Comparison of ENCODE assay signal across 26 cellular contexts in the genomic region with DNA sequence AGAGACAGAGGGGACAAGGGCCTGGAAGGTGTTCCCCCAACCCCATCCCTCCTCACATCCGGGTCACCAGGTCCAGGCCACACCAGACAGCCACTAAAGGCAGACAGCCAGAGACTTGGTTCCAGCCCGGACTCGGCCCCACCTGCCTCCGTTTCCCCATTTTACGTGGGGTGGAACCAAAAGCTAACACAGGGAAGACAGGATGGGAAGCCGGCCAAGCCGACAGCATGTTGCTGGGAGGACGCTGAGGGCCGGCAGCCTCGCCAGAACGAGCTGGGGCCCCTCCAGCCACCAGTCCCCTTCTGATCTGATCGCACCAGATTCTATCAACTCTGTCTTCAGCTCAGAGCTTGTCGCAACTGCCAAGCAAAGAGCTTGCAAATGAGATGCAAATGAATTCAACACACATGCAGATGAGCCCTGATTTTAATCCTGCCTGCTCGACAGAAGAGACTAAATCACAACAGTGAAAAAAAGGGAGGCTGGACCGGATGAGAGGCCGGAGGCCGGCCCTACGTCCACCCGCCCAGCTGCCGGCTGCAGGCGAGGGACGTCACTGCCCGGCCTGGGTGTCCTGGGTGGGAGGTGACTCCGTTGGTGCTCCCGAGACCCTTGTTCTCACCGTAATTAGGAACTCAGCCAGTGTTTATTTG. TPM values are rescaled to one million over a fixed set of nuclear protein-coding genes. Genes with fewer than 3 reads are reported as not detected.
A peak's percentile ranks its signal among the peaks of the same experiment; 100 is the strongest.
DNase-seq lines count a peak whose midpoint lies in the region; ATAC-seq, FAIRE-seq and TF ChIP-seq lines count a peak whose summit lies in the region.
"Had no signal": no experiment of that assay in that cellular context is flagged by ENCODE, and none has a peak within 500 bp of the region (broad histone marks: within the 10 kb centered on the region; RNA-seq: fewer than 3 reads in every experiment).

No MANE protein-coding gene starts in this region.

- no peak overlapping the region for H2AK5ac ChIP-seq in H9 (ENCODE audit: insufficient read length, low read length)
- H2AK5ac ChIP-seq in H1 (ENCODE audit: low read depth, low read length), result no peak overlapping the region

- H3K79me2 ChIP-seq in H9 (ENCODE audit: insufficient read depth, low read length), result no peaks in the 10 kb centered on the region
- H3K79me2 ChIP-seq in H1 (ENCODE audit: control insufficient read depth in 1 of 2, insufficient read depth in 2 of 2, low read length in 2 of 2), result no peaks in the 10 kb centered on the region

- H3K4me3 ChIP-seq in H1 (ENCODE audit: extremely low read depth in 1 of 4, insufficient read depth in 2 of 4, low read depth in 3 of 4, low read length in 4 of 4), result no peak overlapping the region
- H3K4me3 ChIP-seq: BLaER1 treated with 17β-estradiol and CSF1 and Interleukin-3, amounts not matched to agents 10 nM and 100 nM; K562; left ventricle myocardium inferior had no signal

- H3K27me3 Mint-ChIP-seq in H9 (ENCODE audit: low read depth), result peaks cover 21% of the 10 kb centered on the region

- H2BK5ac ChIP-seq in H9 (ENCODE audit: insufficient read length, low read length) (no peak overlapping the region), H1 (ENCODE audit: low read depth, low read length) (no peak overlapping the region)

- H3K27me3 ChIP-seq in H9 (ENCODE audit: insufficient read depth, low read length) (no peaks in the 10 kb centered on the region), H1 (replicated peaks in 1 of 4; ENCODE audit: control insufficient read depth in 3 of 4, extremely low read depth in 1 of 4, insufficient read depth in 3 of 4, low read length in 3 of 4) (no peaks in the 10 kb centered on the region)
- H3K27me3 ChIP-seq: BLaER1 treated with 17β-estradiol and CSF1 and Interleukin-3, amounts not matched to agents 10 nM and 100 nM had no signal

- peak overlapping the region; percentile 25; the same call in 1 of the 2 replicates for H3K14ac ChIP-seq in H9 (ENCODE audit: insufficient read depth, low read length)
- H3K14ac ChIP-seq in H1 (ENCODE audit: insufficient read length), result no peak overlapping the region

- no peak overlapping the region for H3K56ac ChIP-seq in H9 (ENCODE audit: insufficient read length, low read depth, low read length)
- H3K56ac ChIP-seq in H1 (replicated peaks; ENCODE audit: insufficient read length, low read depth, low read length), result no peak overlapping the region

- no peak overlapping the region for H3K27ac ChIP-seq in H9 (ENCODE audit: insufficient read length, low read depth, low read length)
- no peak overlapping the region for H3K27ac ChIP-seq in H1 (ENCODE audit: low read depth, low read length)
- H3K27ac ChIP-seq: BLaER1 treated with 17β-estradiol and CSF1 and Interleukin-3, amounts not matched to agents 10 nM and 100 nM; left ventricle myocardium inferior had no signal

- no peak overlapping the region for H4K5ac ChIP-seq in H9 (ENCODE audit: insufficient read length, low read depth, low read length)
- H4K5ac ChIP-seq in H1 (ENCODE audit: insufficient read length, low read depth, low read length), result no peak overlapping the region

- H3K36me3 ChIP-seq in H1 (ENCODE audit: control insufficient read depth in 2 of 4, insufficient read depth in 4 of 4, low read length in 3 of 4), result no peaks in the 10 kb centered on the region
- H3K36me3 ChIP-seq: BLaER1 treated with 17β-estradiol and CSF1 and Interleukin-3, amounts not matched to agents 10 nM and 100 nM; left ventricle myocardium inferior had no signal

- H3K9me3 ChIP-seq in H9 (ENCODE audit: control insufficient read depth, low read depth, low read length) (no peaks in the 10 kb centered on the region), H1 (ENCODE audit: insufficient read depth in 2 of 2, low read depth in 1 of 2, low read length in 1 of 2) (peaks cover 0 to 9% of the 10 kb centered on the region in 2 experiments; a peak in 2 of 4 replicates)
- H3K9me3 ChIP-seq: left ventricle myocardium inferior, SK-N-SH had no signal

- H4K20me1 ChIP-seq in H9 (ENCODE audit: control insufficient read depth, insufficient read depth, insufficient read length) (no peaks in the 10 kb centered on the region), H1 (replicated peaks in 1 of 2; ENCODE audit: control insufficient read depth in 1 of 2, insufficient read depth in 2 of 2, low read length in 2 of 2) (no peaks in the 10 kb centered on the region)
- H4K20me1 ChIP-seq: BLaER1 treated with 17β-estradiol and CSF1 and Interleukin-3, amounts not matched to agents 10 nM and 100 nM had no signal

- no peak overlapping the region for H2BK15ac ChIP-seq in H9 (ENCODE audit: low read depth, low read length)
- 0 out of 2 replicates have a peak overlapping the region, but pooled peaks have one; percentile 95 for H2BK15ac ChIP-seq in H1 (ENCODE audit: low read length)

- FAIRE-seq in H1 (lab: Jason Lieb, UNC), result no peak
- FAIRE-seq: GM12891, K562 had no signal

- no peak overlapping the region for H3K18ac ChIP-seq in H9 (ENCODE audit: insufficient read length, low read depth, low read length)
- 0 out of 2 replicates have a peak overlapping the region, but pooled peaks have one; percentile 19 for H3K18ac ChIP-seq in H1 (ENCODE audit: extremely low read depth, low read length)

- H4K8ac ChIP-seq in H9 (replicated peaks; ENCODE audit: insufficient read length, low read depth, low read length) (no peak overlapping the region), H1 (ENCODE audit: extremely low read depth, insufficient read depth, low read length) (no peak overlapping the region)

- no peak for TF ChIP-seq EP300 in H1 (IDR thresholded peaks at IDR 0.05; ENCODE audit: borderline replicate concordance in 1 of 2, low read depth in 2 of 2, low read length in 2 of 2)

- peaks cover 16 to 24% of the 10 kb centered on the region in 2 experiments for H3K9me3 Mint-ChIP-seq in H9
- H3K9me3 Mint-ChIP-seq: activated T-cell treated with anti-CD3 and anti-CD28 coated beads, Interleukin-2, amount 50 U/mL, for 4 hours had no signal

- H3K4me1 ChIP-seq in H9 (ENCODE audit: insufficient read depth, low read length), result no peaks in the 10 kb centered on the region
- H3K4me1 ChIP-seq in H1 (replicated peaks in 1 of 4; ENCODE audit: control insufficient read depth in 3 of 4, insufficient read depth in 4 of 4, low read length in 3 of 4), result peaks cover 0 to 4% (median 0%) of the 10 kb centered on the region in 4 experiments; a peak in 2 of 7 replicates
- H3K4me1 ChIP-seq: BLaER1 treated with 17β-estradiol and CSF1 and Interleukin-3, amounts not matched to agents 10 nM and 100 nM had no signal

- no peak for ATAC-seq in GM18505 (IDR thresholded peaks at IDR 0.05; ENCODE audit: unreplicated experiment)
- ATAC-seq: activated CD8-positive, alpha-beta memory T cell treated with anti-CD3 and anti-CD28 coated beads, Interleukin-2, amount 10 ng/mL, durations not matched to agents 7 days and 5 days; activated T-cell treated with anti-CD3 and anti-CD28 coated beads, Interleukin-2, amount 50 U/mL, for 4 hours; K562; PC-3; stimulated activated effector memory CD8-positive, alpha-beta T cell treated with anti-CD3 and anti-CD28 coated beads, Interleukin-12 subunit alpha, Interleukin-12 subunit beta, amount 100 ng/mL, for 72 hours had no signal

- H2BK20ac ChIP-seq in H9 (ENCODE audit: low read depth, low read length, poor library complexity, severe bottlenecking) (no peak overlapping the region), H1 (ENCODE audit: low read length) (no peak overlapping the region)

- POLR2A ChIA-PET in H1 (lab: Charles Lee; ENCODE audit: partially characterized antibody), result interaction anchor here (2.2 kb wide), 1 partner anchor 8 kb away, joined by 6 read pairs; no protein-coding TSS in a partner anchor

- H3K23me2 ChIP-seq in H9 (ENCODE audit: insufficient read length, low read depth, low read length, poor library complexity, severe bottlenecking), result no peaks in the 10 kb centered on the region
- H3K23me2 ChIP-seq in H1 (ENCODE audit: low read depth, low read length), result peaks cover 7% of the 10 kb centered on the region; the same call in 1 of the 2 replicates

- DNase-seq in H9 (no peak), NCI-H526 (lab: John Stamatoyannopoulos, UW) (peak; percentile 71 to 88), H1 (ENCODE audit: low read depth in 1 of 2, low spot score in 2 of 2) (no peak), pons (ENCODE audit: low spot score) (peak; percentile 35), epidermal melanocyte (ENCODE audit: insufficient read length, low spot score) (no peak), NCI-H524 (lab: John Stamatoyannopoulos, UW) (no peak)
- DNase-seq: activated B cell treated with CpG ODN at 0.5 μM for 24 hours; activated CD4-positive, alpha-beta T cell treated with anti-CD3 and anti-CD28 coated beads, Interleukin-2, amount 50 U/mL, for 1 hour; activated CD8-positive, alpha-beta memory T cell treated with anti-CD3 and anti-CD28 coated beads, Interleukin-2, amount 10 ng/mL, durations not matched to agents 7 days and 5 days; activated T-cell treated with anti-CD3 and anti-CD28 coated beads, Interleukin-2, amount 50 U/mL, for 4 hours; effector CD4-positive, alpha-beta T cell; left ventricle myocardium inferior; mesendoderm; NCI-H187; PC-3; SK-N-SH; stimulated activated CD4-positive, alpha-beta T cell treated with anti-CD3 and anti-CD28 coated beads, Interleukin-15, amount 100 ng/mL, for 24 hours had no signal

- H2BK120ac ChIP-seq in H9 (ENCODE audit: low read depth, low read length, poor library complexity, severe bottlenecking), result no peak overlapping the region
- no peak overlapping the region for H2BK120ac ChIP-seq in H1 (replicated peaks; ENCODE audit: low read depth, low read length)

- TF ChIP-seq CTCF in H9 (conservative IDR thresholded peaks at IDR 0.05), result no peak
- TF ChIP-seq CTCF in H1 (IDR thresholded peaks at IDR 0.05; ENCODE audit: control extremely low read depth in 1 of 3, insufficient read depth in 1 of 3, low read depth in 1 of 3, low read length in 3 of 3), result no peak

- CTCF ChIA-PET in H1 (lab: Charles Lee; ENCODE audit: partially characterized antibody), result interaction anchor here (0.7 to 3.0 kb wide), 5 partner anchors 9 to 132 kb away, joined by 3 to 10 read pairs (median 5); no protein-coding TSS in a partner anchor

- peaks cover 2 to 10% (median 5%) of the 10 kb centered on the region in 3 experiments; a peak in 5 of 7 replicates for H3K36me3 Mint-ChIP-seq in H9 (ENCODE audit: insufficient read depth in 1 of 3, low read depth in 3 of 3)
- H3K36me3 Mint-ChIP-seq: type B pancreatic cell had no signal

- H3K4me3 Mint-ChIP-seq in H9, result no peak overlapping the region
- H3K4me3 Mint-ChIP-seq: activated B cell treated with CpG ODN at 0.5 μM for 24 hours; activated CD8-positive, alpha-beta memory T cell treated with anti-CD3 and anti-CD28 coated beads, Interleukin-2, amount 10 ng/mL, durations not matched to agents 7 days and 5 days; activated T-cell treated with anti-CD3 and anti-CD28 coated beads, Interleukin-2, amount 50 U/mL, for 4 hours; stimulated activated effector memory CD8-positive, alpha-beta T cell treated with anti-CD3 and anti-CD28 coated beads, Interleukin-12 subunit alpha, Interleukin-12 subunit beta, amount 100 ng/mL, for 72 hours; type B pancreatic cell had no signal

- WGBS in H9 (ENCODE audit: extremely low coverage, insufficient read length, low lambda C conversion rate), result no CpG with 5 or more reads among the region's 26 CpGs
- 87% methylated on average over 24 of the region's 26 CpGs; no CpG with 5 or more reads in 1 of the 2 experiments for WGBS in H1 (ENCODE audit: extremely low coverage in 1 of 2, insufficient coverage in 1 of 2, insufficient read length in 1 of 2, insufficient replicate concordance in 2 of 2, low coverage in 1 of 2, low lambda C conversion rate in 2 of 2, missing lambda C conversion rate in 1 of 2), 2 experiments

- H4K91ac ChIP-seq in H9 (ENCODE audit: insufficient read length, low read depth, low read length) (peak overlapping the region; percentile 60), H1 (replicated peaks; ENCODE audit: insufficient read length, low read length) (no peak overlapping the region)

- H2AFZ ChIP-seq in H9 (ENCODE audit: low read length), result no peak overlapping the region
- H2AFZ ChIP-seq in H1 (ENCODE audit: low read length), result no peak overlapping the region

- H3K79me1 ChIP-seq in H9 (ENCODE audit: insufficient read depth, low read depth, low read length, poor library complexity, severe bottlenecking) (no peaks in the 10 kb centered on the region), H1 (ENCODE audit: low read depth, low read length) (no peaks in the 10 kb centered on the region)

- TF ChIP-seq RAD21 in H1 (IDR thresholded peaks at IDR 0.05 in 1 of 2, conservative IDR thresholded peaks at IDR 0.05 in 1 of 2; ENCODE audit: low read depth in 2 of 2, low read length in 2 of 2), result no peak

- no peak overlapping the region for H3T11ph ChIP-seq in H9 (ENCODE audit: low read length)

- H3K27ac Mint-ChIP-seq in H9, result peak overlapping the region in 1 of 3 experiments; percentile 69; a peak in 1 of 7 replicates
- H3K27ac Mint-ChIP-seq: activated B cell treated with CpG ODN at 0.5 μM for 24 hours; activated CD8-positive, alpha-beta memory T cell treated with anti-CD3 and anti-CD28 coated beads, Interleukin-2, amount 10 ng/mL, durations not matched to agents 7 days and 5 days; stimulated activated effector memory CD8-positive, alpha-beta T cell treated with anti-CD3 and anti-CD28 coated beads, Interleukin-12 subunit alpha, Interleukin-12 subunit beta, amount 100 ng/mL, for 72 hours; type B pancreatic cell had no signal

- TF ChIP-seq POLR2A in H1 (IDR thresholded peaks at IDR 0.05; ENCODE audit: control extremely low read depth in 1 of 2, low read depth in 2 of 2, low read length in 2 of 2), result no peak
- TF ChIP-seq POLR2A in GM18505 (IDR thresholded peaks at IDR 0.05; ENCODE audit: borderline replicate concordance, extremely low read depth, insufficient read depth, insufficient read length), result no peak

- H3K4ac ChIP-seq in H9 (ENCODE audit: low read depth, low read length) (no peak overlapping the region), H1 (replicated peaks; ENCODE audit: insufficient read length, low read depth, low read length) (no peak overlapping the region)

- H3K9ac ChIP-seq in H9 (ENCODE audit: extremely low read depth, insufficient read length, low read length) (no peak overlapping the region), H1 (replicated peaks in 1 of 4; ENCODE audit: extremely low read depth in 1 of 4, low read depth in 3 of 4, low read length in 3 of 4) (no peak overlapping the region)
- H3K9ac ChIP-seq: BLaER1 treated with 17β-estradiol and CSF1 and Interleukin-3, amounts not matched to agents 10 nM and 100 nM; SK-N-SH had no signal

- H3K23ac ChIP-seq in H9 (ENCODE audit: insufficient read length, low read depth, low read length), result no peak overlapping the region
- no peak overlapping the region for H3K23ac ChIP-seq in H1 (ENCODE audit: insufficient read length)

- H3K4me1 Mint-ChIP-seq in H9, result peaks cover 10 to 15% of the 10 kb centered on the region in 2 experiments

- no peak overlapping the region for H3K4me2 ChIP-seq in H9 (ENCODE audit: insufficient read depth, insufficient read length, low read length)
- no peak overlapping the region for H3K4me2 ChIP-seq in H1 (ENCODE audit: insufficient read depth in 1 of 2, low read depth in 2 of 2, low read length in 2 of 2)
- H3K4me2 ChIP-seq: BLaER1 treated with 17β-estradiol and CSF1 and Interleukin-3, amounts not matched to agents 10 nM and 100 nM; SK-N-SH had no signal

- H2BK12ac ChIP-seq in H9 (ENCODE audit: insufficient read length, low read depth, low read length) (no peak overlapping the region), H1 (ENCODE audit: low read depth, low read length) (peak overlapping the region; percentile 10; the same call in 1 of the 2 replicates)

RNA-seq across cellular contexts. Expression of gene SHC2, which starts 17.5 kb away (rescaled TPM):
- total RNA-seq in H9 (2021), result 16.6 and 18.0 TPM in 2 replicates
- total RNA-seq in H1 (2021; fragmentation: NEBNext Ultra II Directional; extraction: Animal tissue kit (Norgen Biotek cat#: 25700)), result 3.5 and 4.4 TPM in 2 replicates
- polyA plus RNA-seq in H1 (2011; rRNA removed), result 7.3 and 11.3 TPM in 2 replicates
- 8.0 TPM for polyA plus RNA-seq in H1 (2011; cell fraction: cytosol; rRNA removed)
- polyA plus RNA-seq in H1 (2011; cell fraction: nucleus; rRNA removed), result 43.5 TPM
- 4.7 to 7.8 TPM (median 6.4 TPM) in 4 replicates for polyA plus RNA-seq in H1 (2012, experiment 1 of 2)
- 3.1 TPM for polyA plus RNA-seq in H1 (2012, experiment 2 of 2)
- 2.3 TPM for polyA plus RNA-seq in H1 (2013, experiment 1 of 2)
- 2.4 TPM for polyA plus RNA-seq in H1 (2013, experiment 2 of 2)
- 2.3 and 3.7 TPM in 2 replicates for polyA minus RNA-seq in H1 (2011; rRNA and poly(A)+ RNA removed)
- 10.8 TPM for polyA minus RNA-seq in H1 (2011; cell fraction: cytosol; rRNA and poly(A)+ RNA removed)
- polyA minus RNA-seq in H1 (2011; cell fraction: nucleus; rRNA and poly(A)+ RNA removed), result 5.7 TPM
- total RNA-seq: activated B cell treated with CpG ODN at 0.5 μM for 24 hours; activated CD8-positive, alpha-beta memory T cell treated with anti-CD3 and anti-CD28 coated beads, Interleukin-2, amount 10 ng/mL, durations not matched to agents 7 days and 5 days; HT-29; T-helper 1 cell treated with Interleukin-12 subunit alpha and Interleukin-12 subunit beta and Interleukin-4 antibody, amounts not matched to agents 30 ng/mL and 1 ng/mL, for 36 hours had no signal

RNA-seq across cellular contexts. Expression of gene MADCAM1, which starts 17.9 kb away (rescaled TPM):
- 0.72 and 1.2 TPM in 2 replicates for total RNA-seq in H9 (2021)
- 3.0 and 3.1 TPM in 2 replicates for total RNA-seq in H1 (2021; fragmentation: NEBNext Ultra II Directional; extraction: Animal tissue kit (Norgen Biotek cat#: 25700))
- polyA plus RNA-seq in H1 (2011; rRNA removed), result 2.3 and 5.3 TPM in 2 replicates
- polyA plus RNA-seq in H1 (2011; cell fraction: cytosol; rRNA removed), result 2.9 TPM
- 6.2 TPM for polyA plus RNA-seq in H1 (2011; cell fraction: nucleus; rRNA removed)
- 1.3 to 3.4 TPM (median 2.3 TPM) in 4 replicates for polyA plus RNA-seq in H1 (2012, experiment 1 of 2)
- polyA plus RNA-seq in H1 (2012, experiment 2 of 2), result 1.0 TPM
- polyA plus RNA-seq in H1 (2013, experiment 1 of 2), result 2.6 TPM
- polyA plus RNA-seq in H1 (2013, experiment 2 of 2), result 2.6 TPM
- polyA minus RNA-seq in H1 (2011; rRNA and poly(A)+ RNA removed), result 0.44 and 0.57 TPM in 2 replicates
- 3.5 TPM for polyA minus RNA-seq in H1 (2011; cell fraction: cytosol; rRNA and poly(A)+ RNA removed)
- 1.9 TPM for polyA minus RNA-seq in H1 (2011; cell fraction: nucleus; rRNA and poly(A)+ RNA removed)
- total RNA-seq: NCI-H460 had no signal

RNA-seq across cellular contexts. Expression of gene TPGS1, which starts 28.9 kb away (rescaled TPM):
- 7.4 and 8.1 TPM in 2 replicates for total RNA-seq in H9 (2021)
- total RNA-seq in H1 (2021; fragmentation: NEBNext Ultra II Directional; extraction: Animal tissue kit (Norgen Biotek cat#: 25700)), result 9.1 and 10.2 TPM in 2 replicates
- 10.6 and 11.8 TPM in 2 replicates for polyA plus RNA-seq in H1 (2011; rRNA removed)
- 12.2 TPM for polyA plus RNA-seq in H1 (2011; cell fraction: cytosol; rRNA removed)
- 8.0 TPM for polyA plus RNA-seq in H1 (2011; cell fraction: nucleus; rRNA removed)
- 3.4 to 7.4 TPM (median 7.1 TPM) in 4 replicates for polyA plus RNA-seq in H1 (2012, experiment 1 of 2)
- 2.8 TPM for polyA plus RNA-seq in H1 (2012, experiment 2 of 2)
- polyA plus RNA-seq in H1 (2013, experiment 1 of 2), result 4.2 TPM
- polyA plus RNA-seq in H1 (2013, experiment 2 of 2), result 4.2 TPM
- polyA minus RNA-seq in H1 (2011; rRNA and poly(A)+ RNA removed), result 0.59 and 0.60 TPM in 2 replicates
- 3.4 TPM for polyA minus RNA-seq in H1 (2011; cell fraction: cytosol; rRNA and poly(A)+ RNA removed)
- polyA minus RNA-seq in H1 (2011; cell fraction: nucleus; rRNA and poly(A)+ RNA removed), result 6.8 TPM

RNA-seq across cellular contexts. Expression of gene CDC34, which starts 53.2 kb away (rescaled TPM):
- total RNA-seq in H9 (2021), result 109 and 112 TPM in 2 replicates
- total RNA-seq in H1 (2021; fragmentation: NEBNext Ultra II Directional; extraction: Animal tissue kit (Norgen Biotek cat#: 25700)), result 129 and 133 TPM in 2 replicates
- polyA plus RNA-seq in H1 (2011; rRNA removed), result 95.9 and 152 TPM in 2 replicates
- polyA plus RNA-seq in H1 (2011; cell fraction: cytosol; rRNA removed), result 118 TPM
- polyA plus RNA-seq in H1 (2011; cell fraction: nucleus; rRNA removed), result 164 TPM
- polyA plus RNA-seq in H1 (2012, experiment 1 of 2), result 96.1 to 118 TPM (median 105 TPM) in 4 replicates
- polyA plus RNA-seq in H1 (2012, experiment 2 of 2), result 88.6 TPM
- polyA plus RNA-seq in H1 (2013, experiment 1 of 2), result 91.1 TPM
- polyA plus RNA-seq in H1 (2013, experiment 2 of 2), result 90.3 TPM
- 24.6 and 40.1 TPM in 2 replicates for polyA minus RNA-seq in H1 (2011; rRNA and poly(A)+ RNA removed)
- 50.3 TPM for polyA minus RNA-seq in H1 (2011; cell fraction: cytosol; rRNA and poly(A)+ RNA removed)
- polyA minus RNA-seq in H1 (2011; cell fraction: nucleus; rRNA and poly(A)+ RNA removed), result 45.6 TPM

Comparison
In these comparisons a context has a peak if more than half of its experiments do, and no peak if none do; other contexts are left out.
1. DNase-seq: peak in NCI-H526 (2 of 2) and pons (single experiment); none in H9 (single experiment), H1 (0 of 2), epidermal melanocyte (single experiment) and NCI-H524 (0 of 2).